In the genomic region with DNA sequence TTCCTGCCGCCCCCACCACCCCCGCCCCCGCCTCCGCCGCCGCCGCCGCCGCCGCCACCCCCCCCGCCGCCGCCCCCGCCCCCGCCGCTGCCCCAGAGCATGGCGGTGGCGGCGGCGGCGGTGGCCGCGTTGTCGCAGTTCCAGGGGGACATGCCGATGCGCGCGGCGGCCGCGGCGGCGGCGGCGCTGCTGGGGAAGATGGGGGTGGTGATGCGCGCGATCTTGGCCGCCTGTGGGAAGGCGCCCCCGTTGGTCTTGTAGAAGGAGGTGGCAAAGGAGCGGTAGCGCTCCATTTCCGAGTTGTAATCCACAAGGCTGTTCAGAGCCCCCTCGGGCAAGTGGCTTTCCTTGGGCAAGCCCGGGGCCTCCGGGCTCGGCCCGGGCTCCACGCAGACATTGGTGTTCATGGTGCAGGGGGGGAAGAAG, we compare ENCODE assay signal across 8 cellular contexts. TPM values are rescaled to one million over a fixed set of nuclear protein-coding genes. Genes with fewer than 3 reads are reported as not detected.
A peak's percentile ranks its signal among the peaks of the same experiment; 100 is the strongest.
DNase-seq lines count a peak whose midpoint lies in the region; ATAC-seq and TF ChIP-seq lines count a peak whose summit lies in the region.

No MANE protein-coding gene starts in this region.

- peak overlapping the region; percentile 84 for H2AK5ac ChIP-seq in neuronal stem cell (ENCODE audit: low read depth, low read length)

- H3K27me3 ChIP-seq in HAP-1 (ENCODE audit: low read depth) (no peaks in the 10 kb centered on the region), foreskin keratinocyte (peaks cover 51% of the 10 kb centered on the region), neuronal stem cell (ENCODE audit: control insufficient read depth in 3 of 3, insufficient read depth in 3 of 3, low read depth in 1 of 3, low read length in 3 of 3) (no peaks in the 10 kb centered on the region)

- H3K36me3 ChIP-seq in HAP-1 (replicated peaks) (no peaks in the 10 kb centered on the region), neuronal stem cell (replicated peaks in 1 of 2; ENCODE audit: control insufficient read depth in 2 of 2, insufficient read depth in 2 of 2, low read length in 2 of 2) (peaks cover 0 to 13% of the 10 kb centered on the region in 2 donors)

- H3K4me3 ChIP-seq in HAP-1 (peak overlapping the region; percentile 48), NB4 (ENCODE audit: low read depth, low read length) (no peak overlapping the region), neuronal stem cell (ENCODE audit: low read length in 2 of 2) (peak overlapping the region; percentile 61 to 89)

- H3K4me1 ChIP-seq in HAP-1 (peaks cover 18% of the 10 kb centered on the region), foreskin keratinocyte (peaks cover 7% of the 10 kb centered on the region), neuronal stem cell (ENCODE audit: control insufficient read depth in 2 of 2, insufficient read depth in 1 of 2, low read depth in 1 of 2, low read length in 2 of 2) (peaks cover 6 to 33% of the 10 kb centered on the region in 2 donors)

- peak overlapping the region; percentile 81 for H2BK120ac ChIP-seq in neuronal stem cell (ENCODE audit: low read depth, low read length)

- no peak overlapping the region for H4K91ac ChIP-seq in neuronal stem cell (ENCODE audit: low read depth, low read length, poor library complexity)

- H3K9me3 ChIP-seq in HAP-1 (no peaks in the 10 kb centered on the region), neuronal stem cell (replicated peaks in 1 of 2; ENCODE audit: control insufficient read depth in 2 of 2, insufficient read depth in 1 of 2, low read depth in 1 of 2, low read length in 2 of 2) (no peaks in the 10 kb centered on the region)

- H3K4ac ChIP-seq in neuronal stem cell (ENCODE audit: low read length), result peak overlapping the region; percentile 84

- H3K9ac ChIP-seq in neuronal stem cell (ENCODE audit: low read depth, low read length, poor library complexity), result peak overlapping the region; percentile 44

- no peak overlapping the region for H3K23ac ChIP-seq in neuronal stem cell (ENCODE audit: low read depth, low read length, poor library complexity)

- no peak for TF ChIP-seq POLR2A in NB4 (IDR thresholded peaks at IDR 0.05; ENCODE audit: extremely low read depth, insufficient read length)

- ATAC-seq in foreskin keratinocyte, result peak; percentile 45

- WGBS in neuronal stem cell (ENCODE audit: extremely low coverage in 2 of 2, insufficient read length in 2 of 2, insufficient replicate concordance in 1 of 2), 2 donors, result no CpG with 5 or more reads among the region's 50 CpGs

- in situ Hi-C loops in HAP-1 (cut with MboI; ENCODE audit: low sequenced_read_pairs), result no loop called here

- peak overlapping the region; percentile 86 for H3K4me2 ChIP-seq in neuronal stem cell (ENCODE audit: insufficient read depth, low read length, poor library complexity, severe bottlenecking)

- no peak overlapping the region for H3K14ac ChIP-seq in neuronal stem cell (ENCODE audit: low read length)

- TF ChIP-seq CTCF in NB4 (IDR thresholded peaks at IDR 0.05; ENCODE audit: low read depth, low read length) (no peak), foreskin keratinocyte (conservative IDR thresholded peaks at IDR 0.05) (no peak)

- DNase-seq in NCI-H345 (lab: John Stamatoyannopoulos, UW), result peak; percentile 52
- DNase-seq in NCI-H345 treated with DMSO at 0.1 percent for 48 hours (lab: John Stamatoyannopoulos, UW; ENCODE audit: unreplicated experiment), result no peak
- DNase-seq in HAP-1 (ENCODE audit: low spot score in 2 of 2), result peak; percentile 57 to 74
- peak; percentile 54 for DNase-seq in NB4 (ENCODE audit: low read depth)
- DNase-seq in activated T-helper 1 cell treated with Interleukin-2 at 50 U/mL for 16 hours (ENCODE audit: low read depth), result peak; percentile 23
- no peak for DNase-seq in foreskin keratinocyte
- peak; percentile 69 for DNase-seq in neuronal stem cell (ENCODE audit: low spot score)
- no peak for DNase-seq in DMS79 treated with DMSO at 0.1 percent for 48 hours (lab: John Stamatoyannopoulos, UW)

- no peak overlapping the region for H3K27ac ChIP-seq in foreskin keratinocyte
- peak overlapping the region; percentile 97 for H3K27ac ChIP-seq in neuronal stem cell (replicated peaks; ENCODE audit: low read length)

- peak overlapping the region; percentile 80 for H2AFZ ChIP-seq in neuronal stem cell (ENCODE audit: low read length)

- H2BK15ac ChIP-seq in neuronal stem cell (ENCODE audit: low read length), result peak overlapping the region; percentile 67

- peak overlapping the region; percentile 97 for H3K18ac ChIP-seq in neuronal stem cell (ENCODE audit: low read length)

- peak overlapping the region; percentile 87 for H2BK5ac ChIP-seq in neuronal stem cell (ENCODE audit: low read length)

- H2BK12ac ChIP-seq in neuronal stem cell (ENCODE audit: low read length), result peak overlapping the region; percentile 41

- no peaks in the 10 kb centered on the region for H3K79me1 ChIP-seq in neuronal stem cell (ENCODE audit: low read depth, low read length)

- no peak overlapping the region for H4K8ac ChIP-seq in neuronal stem cell (ENCODE audit: low read depth, low read length)

RNA-seq across cellular contexts. Expression of a gene that starts 3.3 kb away (rescaled TPM):
- 0.03 TPM in 1 of 2 replicates, not detected in the other for total RNA-seq in foreskin keratinocyte
- not detected in 2 replicates for polyA plus RNA-seq in foreskin keratinocyte
- polyA plus RNA-seq in neuronal stem cell (2013, experiment 1 of 2), result 33.7 TPM
- 36.4 TPM for polyA plus RNA-seq in neuronal stem cell (2013, experiment 2 of 2)

Comparison
In these comparisons a context has a peak if more than half of its experiments do, and no peak if none do; other contexts are left out.
1. DNase-seq: peak in NCI-H345 (single experiment), HAP-1 (2 of 2), NB4 (single experiment), activated T-helper 1 cell treated with Interleukin-2 at 50 U/mL for 16 hours (single experiment) and neuronal stem cell (single experiment); none in NCI-H345 treated with DMSO at 0.1 percent for 48 hours (single experiment), foreskin keratinocyte (0 of 2) and DMS79 treated with DMSO at 0.1 percent for 48 hours (single experiment).